1 cellular context compared by ENCODE assay signal in the genomic region with DNA sequence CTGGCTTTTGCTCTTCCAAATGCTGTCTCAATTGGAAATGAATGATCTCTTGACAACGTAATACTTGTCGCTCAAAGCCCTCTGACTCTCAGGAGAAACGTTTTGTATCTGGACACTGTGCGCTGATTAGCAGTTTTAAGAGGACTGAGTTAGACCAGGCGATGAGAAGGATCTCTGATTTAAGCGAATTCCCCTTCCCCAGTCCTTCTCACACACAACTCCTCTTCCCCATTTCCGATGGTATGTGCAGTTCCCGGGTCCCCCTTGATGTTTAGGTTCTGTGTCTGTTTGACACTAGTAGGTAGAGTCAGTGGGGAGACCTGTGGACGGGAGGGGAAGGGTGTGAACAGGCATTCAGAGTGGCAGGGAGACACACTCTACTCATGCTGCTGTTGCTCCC.
TF ChIP-seq lines count a peak whose summit lies in the region.

No MANE protein-coding gene starts in this region.

TF ChIP-seq in SK-N-SH, 30 proteins besides CTCF, POLR2A, EP300 and RAD21 (continued from another document):
- no peak for TF ChIP-seq TAF1 (IDR thresholded peaks at IDR 0.05; ENCODE audit: borderline replicate concordance, low read depth, low read length)
- TF ChIP-seq TEAD4 (IDR thresholded peaks at IDR 0.05; ENCODE audit: borderline replicate concordance, insufficient read depth), result no peak
- TF ChIP-seq, protein P1, sequence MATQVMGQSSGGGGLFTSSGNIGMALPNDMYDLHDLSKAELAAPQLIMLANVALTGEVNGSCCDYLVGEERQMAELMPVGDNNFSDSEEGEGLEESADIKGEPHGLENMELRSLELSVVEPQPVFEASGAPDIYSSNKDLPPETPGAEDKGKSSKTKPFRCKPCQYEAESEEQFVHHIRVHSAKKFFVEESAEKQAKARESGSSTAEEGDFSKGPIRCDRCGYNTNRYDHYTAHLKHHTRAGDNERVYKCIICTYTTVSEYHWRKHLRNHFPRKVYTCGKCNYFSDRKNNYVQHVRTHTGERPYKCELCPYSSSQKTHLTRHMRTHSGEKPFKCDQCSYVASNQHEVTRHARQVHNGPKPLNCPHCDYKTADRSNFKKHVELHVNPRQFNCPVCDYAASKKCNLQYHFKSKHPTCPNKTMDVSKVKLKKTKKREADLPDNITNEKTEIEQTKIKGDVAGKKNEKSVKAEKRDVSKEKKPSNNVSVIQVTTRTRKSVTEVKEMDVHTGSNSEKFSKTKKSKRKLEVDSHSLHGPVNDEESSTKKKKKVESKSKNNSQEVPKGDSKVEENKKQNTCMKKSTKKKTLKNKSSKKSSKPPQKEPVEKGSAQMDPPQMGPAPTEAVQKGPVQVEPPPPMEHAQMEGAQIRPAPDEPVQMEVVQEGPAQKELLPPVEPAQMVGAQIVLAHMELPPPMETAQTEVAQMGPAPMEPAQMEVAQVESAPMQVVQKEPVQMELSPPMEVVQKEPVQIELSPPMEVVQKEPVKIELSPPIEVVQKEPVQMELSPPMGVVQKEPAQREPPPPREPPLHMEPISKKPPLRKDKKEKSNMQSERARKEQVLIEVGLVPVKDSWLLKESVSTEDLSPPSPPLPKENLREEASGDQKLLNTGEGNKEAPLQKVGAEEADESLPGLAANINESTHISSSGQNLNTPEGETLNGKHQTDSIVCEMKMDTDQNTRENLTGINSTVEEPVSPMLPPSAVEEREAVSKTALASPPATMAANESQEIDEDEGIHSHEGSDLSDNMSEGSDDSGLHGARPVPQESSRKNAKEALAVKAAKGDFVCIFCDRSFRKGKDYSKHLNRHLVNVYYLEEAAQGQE (IDR thresholded peaks at IDR 0.05; ENCODE audit: low read depth, low read length), result no peak
- TF ChIP-seq RFX5 (IDR thresholded peaks at IDR 0.05; ENCODE audit: low read length), result no peak
- no peak for TF ChIP-seq JUND (IDR thresholded peaks at IDR 0.05)
- TF ChIP-seq TCF12 (IDR thresholded peaks at IDR 0.05), result no peak
